In genomic region chr9:93620041-93620506, GRCh38 we compare ENCODE assay signal across 22 cellular contexts. TPM values are rescaled to one million over a fixed set of nuclear protein-coding genes. Genes with fewer than 3 reads are reported as not detected.
A peak's percentile ranks its signal among the peaks of the same experiment; 100 is the strongest.
DNase-seq lines count a peak whose midpoint lies in the region; ATAC-seq and TF ChIP-seq lines count a peak whose summit lies in the region.
"Had no signal": no experiment of that assay in that cellular context is flagged by ENCODE, and none has a peak within 500 bp of the region (broad histone marks: within the 10 kb centered on the region; RNA-seq: fewer than 3 reads in every experiment).

No MANE protein-coding gene starts in this region.

- H4K20me1 ChIP-seq in neural progenitor cell (ENCODE audit: low read depth) = peaks cover 18% of the 10 kb centered on the region

- H3K4me1 Mint-ChIP-seq in endodermal cell (peaks cover 22% of the 10 kb centered on the region), neural progenitor cell (peaks cover 21% of the 10 kb centered on the region)
- H3K4me1 Mint-ChIP-seq in activated CD4-positive, alpha-beta T cell treated with anti-CD3 and anti-CD28 coated beads for 36 hours = peaks cover 17% of the 10 kb centered on the region
- H3K4me1 Mint-ChIP-seq: mesothelial cell of epicardium had no signal

- no peak overlapping the region for H3K27ac ChIP-seq in Panc1 (ENCODE audit: low read length)
- H3K27ac ChIP-seq in endodermal cell (ENCODE audit: low read depth, low read length) = no peak overlapping the region
- H3K27ac ChIP-seq in neural progenitor cell = no peak overlapping the region
- H3K27ac ChIP-seq: SJCRH30, uterus had no signal

- H3K9ac ChIP-seq in endodermal cell (ENCODE audit: extremely low read depth, low read length, poor library complexity, severe bottlenecking) (no peak overlapping the region), neural progenitor cell (no peak overlapping the region)

- intact Hi-C loops in Panc1 (cut with micrococcal nuclease; ENCODE audit: unreplicated experiment) = no loop called here
- intact Hi-C loops in activated CD4-positive, alpha-beta T cell treated with anti-CD3 and anti-CD28 coated beads for 36 hours (cut with DNase I, micrococcal nuclease) = no loop called here

- peak; percentile 40 for TF ChIP-seq CTCF in Panc1 (IDR thresholded peaks at IDR 0.05)
- peak; percentile 66 for TF ChIP-seq CTCF in endodermal cell (conservative IDR thresholded peaks at IDR 0.05)
- TF ChIP-seq CTCF in neural progenitor cell (IDR thresholded peaks at IDR 0.05) = peak; percentile 38

- H3K27me3 ChIP-seq in Panc1 (ENCODE audit: control insufficient read depth, insufficient read depth, low read length) (no peaks in the 10 kb centered on the region), endodermal cell (ENCODE audit: control insufficient read depth, insufficient read depth, low read length, poor library complexity, severe bottlenecking) (no peaks in the 10 kb centered on the region), neural progenitor cell (no peaks in the 10 kb centered on the region)
- H3K27me3 ChIP-seq: SJCRH30, uterus had no signal

- H3K9me3 Mint-ChIP-seq in endodermal cell = no peaks in the 10 kb centered on the region
- H3K9me3 Mint-ChIP-seq in neural progenitor cell = no peaks in the 10 kb centered on the region
- no peaks in the 10 kb centered on the region for H3K9me3 Mint-ChIP-seq in activated CD4-positive, alpha-beta T cell treated with anti-CD3 and anti-CD28 coated beads for 36 hours (ENCODE audit: low read depth)
- H3K9me3 Mint-ChIP-seq: activated naive CD8-positive, alpha-beta T cell treated with anti-CD3 and anti-CD28 coated beads for 36 hours; activated T-helper 2 cell treated with anti-CD3 and anti-CD28 coated beads, Interferon-gamma antibody, Interleukin-2, Interleukin-4, amounts not matched to agents 10 μg/mL and 5 μg/mL and 100 μg/mL, durations not matched to agents 14 hours and 24 hours and 36 hours; CD8-positive, alpha-beta T cell; effector memory CD8-positive, alpha-beta T cell; IgD-negative memory B cell; mesothelial cell of epicardium; natural killer cell; T-helper 1 cell treated with Interleukin-12 subunit alpha and Interleukin-12 subunit beta and Interleukin-4 antibody, amounts not matched to agents 30 μg/mL and 1 μg/mL, for 36 hours had no signal

- H3K9me3 ChIP-seq in Panc1 (ENCODE audit: control insufficient read depth, insufficient read depth, low read depth, low read length) (no peaks in the 10 kb centered on the region), endodermal cell (ENCODE audit: control insufficient read depth, low read length) (no peaks in the 10 kb centered on the region), neural progenitor cell (ENCODE audit: low read depth) (no peaks in the 10 kb centered on the region)
- H3K9me3 ChIP-seq: SJCRH30, uterus had no signal

- H2AFZ ChIP-seq in neural progenitor cell (replicated peaks) = no peak overlapping the region

- H3K36me3 ChIP-seq in Panc1 (ENCODE audit: control insufficient read depth, insufficient read depth, low read length) (no peaks in the 10 kb centered on the region), endodermal cell (ENCODE audit: control insufficient read depth, insufficient read depth, low read length) (peaks cover 6% of the 10 kb centered on the region), neural progenitor cell (no peaks in the 10 kb centered on the region)
- H3K36me3 ChIP-seq: SJCRH30, uterus had no signal

- peak overlapping the region; percentile 78 for H3K27ac Mint-ChIP-seq in endodermal cell
- no peak overlapping the region for H3K27ac Mint-ChIP-seq in neural progenitor cell
- no peak overlapping the region for H3K27ac Mint-ChIP-seq in activated CD4-positive, alpha-beta T cell treated with anti-CD3 and anti-CD28 coated beads for 36 hours
- H3K27ac Mint-ChIP-seq: activated naive CD8-positive, alpha-beta T cell treated with anti-CD3 and anti-CD28 coated beads for 36 hours; activated T-helper 2 cell treated with anti-CD3 and anti-CD28 coated beads, Interferon-gamma antibody, Interleukin-2, Interleukin-4, amounts not matched to agents 10 μg/mL and 5 μg/mL and 100 μg/mL, durations not matched to agents 14 hours and 24 hours and 36 hours; CD8-positive, alpha-beta T cell; effector memory CD8-positive, alpha-beta T cell; IgD-negative memory B cell; mesothelial cell of epicardium; natural killer cell; T-helper 1 cell treated with Interleukin-12 subunit alpha and Interleukin-12 subunit beta and Interleukin-4 antibody, amounts not matched to agents 30 μg/mL and 1 μg/mL, for 36 hours had no signal

- peak; percentile 58 for DNase-seq in ELF-1 (ENCODE audit: low read depth, low spot score)
- DNase-seq in Panc1 (ENCODE audit: low read depth, low spot score) = no peak
- DNase-seq in endodermal cell = peak; percentile 86
- peak; percentile 56 for DNase-seq in neural progenitor cell (ENCODE audit: low spot score)
- no peak for DNase-seq in activated naive CD4-positive, alpha-beta T cell (lab: John Stamatoyannopoulos, UW)
- no peak for DNase-seq in activated CD4-positive, alpha-beta T cell treated with anti-CD3 and anti-CD28 coated beads for 36 hours
- DNase-seq: activated CD4-positive, alpha-beta T cell treated with anti-CD3 and anti-CD28 coated beads, Interleukin-2, amount 50 U/mL, for 1 hour; activated naive CD8-positive, alpha-beta T cell treated with anti-CD3 and anti-CD28 coated beads for 36 hours; CD8-positive, alpha-beta T cell; DMS79; effector memory CD8-positive, alpha-beta T cell; left colon; natural killer cell; NCI-H82; SJCRH30; uterus had no signal

- H3K36me3 Mint-ChIP-seq in endodermal cell (ENCODE audit: low read depth) (no peaks in the 10 kb centered on the region), neural progenitor cell (peaks cover 3% of the 10 kb centered on the region)
- H3K36me3 Mint-ChIP-seq in activated CD4-positive, alpha-beta T cell treated with anti-CD3 and anti-CD28 coated beads for 36 hours (ENCODE audit: low read depth) = no peaks in the 10 kb centered on the region
- H3K36me3 Mint-ChIP-seq: activated naive CD8-positive, alpha-beta T cell treated with anti-CD3 and anti-CD28 coated beads for 36 hours; IgD-negative memory B cell; mesothelial cell of epicardium; natural killer cell had no signal

- in situ Hi-C loops in Panc1 (cut with HindIII; ENCODE audit: low pct_unique_long_range_greater_than_20kb, low sequenced_read_pairs) = no loop called here

- peak; percentile 65; the same call in 1 of the 2 replicates for ATAC-seq in Panc1
- no peak for ATAC-seq in HG02938 (IDR thresholded peaks at IDR 0.05; ENCODE audit: unreplicated experiment)
- no peak for ATAC-seq in activated CD4-positive, alpha-beta T cell treated with anti-CD3 and anti-CD28 coated beads for 36 hours
- ATAC-seq: CD8-positive, alpha-beta T cell; effector memory CD8-positive, alpha-beta T cell; GM12878; left colon; natural killer cell had no signal

- CTCF ChIA-PET in Panc1 (lab: Charles Lee) = interaction anchor here (1.6 kb wide), 1 partner anchor 14 kb away, joined by 4 read pairs; no protein-coding TSS in a partner anchor
- CTCF ChIA-PET in activated CD4-positive, alpha-beta T cell treated with anti-CD3 and anti-CD28 coated beads for 36 hours (lab: Charles Lee) = no interaction called here

- H3K4me2 ChIP-seq in neural progenitor cell = no peak overlapping the region

- H3K4me3 Mint-ChIP-seq in endodermal cell (no peak overlapping the region), neural progenitor cell (no peak overlapping the region)
- H3K4me3 Mint-ChIP-seq in activated CD4-positive, alpha-beta T cell treated with anti-CD3 and anti-CD28 coated beads for 36 hours = no peak overlapping the region
- H3K4me3 Mint-ChIP-seq: activated naive CD8-positive, alpha-beta T cell treated with anti-CD3 and anti-CD28 coated beads for 36 hours; CD8-positive, alpha-beta T cell; effector memory CD8-positive, alpha-beta T cell; IgD-negative memory B cell; mesothelial cell of epicardium; natural killer cell; T-helper 1 cell treated with Interleukin-12 subunit alpha and Interleukin-12 subunit beta and Interleukin-4 antibody, amounts not matched to agents 30 μg/mL and 1 μg/mL, for 36 hours had no signal

- peaks cover 34% of the 10 kb centered on the region for H3K79me2 ChIP-seq in neural progenitor cell (ENCODE audit: low read depth)

- POLR2A ChIA-PET in Panc1 (lab: Charles Lee) = no interaction called here
- POLR2A ChIA-PET in activated CD4-positive, alpha-beta T cell treated with anti-CD3 and anti-CD28 coated beads for 36 hours (lab: Charles Lee) = interaction anchor here (0.6 kb wide), 1 partner anchor 871 kb away, joined by 4 read pairs; no protein-coding TSS in a partner anchor

- H3F3A ChIP-seq in neural progenitor cell (ENCODE audit: low read depth) = no peaks in the 10 kb centered on the region

- no peak overlapping the region for H3K4me3 ChIP-seq in Panc1 (ENCODE audit: low read depth in 2 of 2, low read length in 2 of 2)
- no peak overlapping the region for H3K4me3 ChIP-seq in endodermal cell (ENCODE audit: low read length)
- H3K4me3 ChIP-seq in neural progenitor cell = no peak overlapping the region
- H3K4me3 ChIP-seq: GM12878, SJCRH30, uterus had no signal

- H3K27me3 Mint-ChIP-seq in endodermal cell (ENCODE audit: insufficient read depth) (no peaks in the 10 kb centered on the region), neural progenitor cell (ENCODE audit: insufficient read depth, low read depth) (no peaks in the 10 kb centered on the region)
- H3K27me3 Mint-ChIP-seq in activated CD4-positive, alpha-beta T cell treated with anti-CD3 and anti-CD28 coated beads for 36 hours = no peaks in the 10 kb centered on the region
- H3K27me3 Mint-ChIP-seq: activated naive CD8-positive, alpha-beta T cell treated with anti-CD3 and anti-CD28 coated beads for 36 hours; effector memory CD8-positive, alpha-beta T cell; IgD-negative memory B cell had no signal

- no TSS peak for BruUV-seq in Panc1 (replicated peaks; lab: Mats Ljungman, UMichigan)

- 84 to 88% methylated on average over 6 to 8 of the region's 8 CpGs for WGBS in endodermal cell (ENCODE audit: insufficient coverage in 1 of 2, insufficient read length in 1 of 2), 2 experiments

- H3K4me1 ChIP-seq in Panc1 (ENCODE audit: control insufficient read depth, insufficient read depth, low read length) (no peaks in the 10 kb centered on the region), endodermal cell (ENCODE audit: control insufficient read depth, insufficient read depth, low read length) (no peaks in the 10 kb centered on the region), neural progenitor cell (peaks cover 7% of the 10 kb centered on the region)
- H3K4me1 ChIP-seq: SJCRH30 had no signal

RNA-seq across cellular contexts. Expression of gene PHF2, which starts 43.7 kb away (rescaled TPM):
- total RNA-seq in Panc1 (2021; ENCODE audit: unreplicated experiment) (16.6 TPM), endodermal cell (10 to 100 TPM; 17.1 to 20.2 TPM), neural progenitor cell (ENCODE audit: low replicate concordance) (15.7 and 17.6 TPM in 2 replicates)
- 17.6 TPM for polyA plus RNA-seq in Panc1 (2012; ENCODE audit: insufficient read length)
- 21.4 TPM for polyA plus RNA-seq in endodermal cell (2013, experiment 1 of 2)
- 21.7 TPM for polyA plus RNA-seq in endodermal cell (2013, experiment 2 of 2)
- total RNA-seq in activated CD4-positive, alpha-beta T cell treated with anti-CD3 and anti-CD28 coated beads for 36 hours = 10 to 100 TPM; 16.0 to 16.5 TPM

Comparison
In these comparisons a context has a peak if more than half of its experiments do, and no peak if none do; other contexts are left out.
1. DNase-seq: peak in ELF-1 (single experiment), endodermal cell (single experiment) and neural progenitor cell (single experiment); none in Panc1 (single experiment), activated naive CD4-positive, alpha-beta T cell (0 of 4) and activated CD4-positive, alpha-beta T cell treated with anti-CD3 and anti-CD28 coated beads for 36 hours (single experiment).
2. Peak in every context shown above with its lines, with median percentiles within 50 percentile points of each other: CTCF ChIP-seq.